ENCODE assay signal across 1 cellular context in the genomic region with DNA sequence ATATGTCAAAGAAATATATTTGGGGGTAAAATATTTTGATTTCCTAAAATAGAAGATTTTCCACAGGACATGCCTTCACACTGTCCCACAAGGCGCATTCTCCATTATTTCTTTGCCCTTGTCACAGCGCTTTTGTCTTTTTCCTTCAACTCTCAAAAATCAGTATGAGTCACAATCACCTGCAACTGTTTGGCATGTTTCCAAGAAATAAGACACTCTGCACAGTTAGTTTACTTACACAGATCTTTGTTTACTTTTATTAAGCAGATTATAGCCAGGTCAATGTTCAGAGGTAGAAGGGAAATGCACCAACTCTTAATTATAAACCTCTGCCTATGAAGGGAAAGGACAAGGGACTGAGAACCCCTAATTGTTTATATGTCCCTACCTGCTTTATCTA.
A peak's percentile ranks its signal among the peaks of the same experiment; 100 is the strongest.
TF ChIP-seq lines count a peak whose summit lies in the region.

No MANE protein-coding gene starts in this region.

TF ChIP-seq in HepG2, 621 proteins besides CTCF, POLR2A, EP300 and RAD21 (continued from another document and continues in another):
- TF ChIP-seq, protein P1, sequence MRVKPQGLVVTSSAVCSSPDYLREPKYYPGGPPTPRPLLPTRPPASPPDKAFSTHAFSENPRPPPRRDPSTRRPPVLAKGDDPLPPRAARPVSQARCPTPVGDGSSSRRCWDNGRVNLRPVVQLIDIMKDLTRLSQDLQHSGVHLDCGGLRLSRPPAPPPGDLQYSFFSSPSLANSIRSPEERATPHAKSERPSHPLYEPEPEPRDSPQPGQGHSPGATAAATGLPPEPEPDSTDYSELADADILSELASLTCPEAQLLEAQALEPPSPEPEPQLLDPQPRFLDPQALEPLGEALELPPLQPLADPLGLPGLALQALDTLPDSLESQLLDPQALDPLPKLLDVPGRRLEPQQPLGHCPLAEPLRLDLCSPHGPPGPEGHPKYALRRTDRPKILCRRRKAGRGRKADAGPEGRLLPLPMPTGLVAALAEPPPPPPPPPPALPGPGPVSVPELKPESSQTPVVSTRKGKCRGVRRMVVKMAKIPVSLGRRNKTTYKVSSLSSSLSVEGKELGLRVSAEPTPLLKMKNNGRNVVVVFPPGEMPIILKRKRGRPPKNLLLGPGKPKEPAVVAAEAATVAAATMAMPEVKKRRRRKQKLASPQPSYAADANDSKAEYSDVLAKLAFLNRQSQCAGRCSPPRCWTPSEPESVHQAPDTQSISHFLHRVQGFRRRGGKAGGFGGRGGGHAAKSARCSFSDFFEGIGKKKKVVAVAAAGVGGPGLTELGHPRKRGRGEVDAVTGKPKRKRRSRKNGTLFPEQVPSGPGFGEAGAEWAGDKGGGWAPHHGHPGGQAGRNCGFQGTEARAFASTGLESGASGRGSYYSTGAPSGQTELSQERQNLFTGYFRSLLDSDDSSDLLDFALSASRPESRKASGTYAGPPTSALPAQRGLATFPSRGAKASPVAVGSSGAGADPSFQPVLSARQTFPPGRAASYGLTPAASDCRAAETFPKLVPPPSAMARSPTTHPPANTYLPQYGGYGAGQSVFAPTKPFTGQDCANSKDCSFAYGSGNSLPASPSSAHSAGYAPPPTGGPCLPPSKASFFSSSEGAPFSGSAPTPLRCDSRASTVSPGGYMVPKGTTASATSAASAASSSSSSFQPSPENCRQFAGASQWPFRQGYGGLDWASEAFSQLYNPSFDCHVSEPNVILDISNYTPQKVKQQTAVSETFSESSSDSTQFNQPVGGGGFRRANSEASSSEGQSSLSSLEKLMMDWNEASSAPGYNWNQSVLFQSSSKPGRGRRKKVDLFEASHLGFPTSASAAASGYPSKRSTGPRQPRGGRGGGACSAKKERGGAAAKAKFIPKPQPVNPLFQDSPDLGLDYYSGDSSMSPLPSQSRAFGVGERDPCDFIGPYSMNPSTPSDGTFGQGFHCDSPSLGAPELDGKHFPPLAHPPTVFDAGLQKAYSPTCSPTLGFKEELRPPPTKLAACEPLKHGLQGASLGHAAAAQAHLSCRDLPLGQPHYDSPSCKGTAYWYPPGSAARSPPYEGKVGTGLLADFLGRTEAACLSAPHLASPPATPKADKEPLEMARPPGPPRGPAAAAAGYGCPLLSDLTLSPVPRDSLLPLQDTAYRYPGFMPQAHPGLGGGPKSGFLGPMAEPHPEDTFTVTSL (CRISPR knock-in tag; IDR thresholded peaks at IDR 0.05; ENCODE audit: borderline replicate concordance): peak; percentile 94; the same call in 1 of the 2 replicates
- no peak for TF ChIP-seq RBM22 (optimal IDR thresholded peaks at IDR 0.05; ENCODE audit: low read length)
- no peak for TF ChIP-seq ZNF235 (CRISPR knock-in tag; IDR thresholded peaks at IDR 0.05; ENCODE audit: borderline replicate concordance)
- no peak for TF ChIP-seq ZNF383 (CRISPR knock-in tag; IDR thresholded peaks at IDR 0.05; ENCODE audit: borderline replicate concordance)
- peak; percentile 24; the same call in 1 of the 2 replicates for TF ChIP-seq KDM5A (IDR thresholded peaks at IDR 0.05; ENCODE audit: borderline replicate concordance, low read length)
- TF ChIP-seq, protein P2, sequence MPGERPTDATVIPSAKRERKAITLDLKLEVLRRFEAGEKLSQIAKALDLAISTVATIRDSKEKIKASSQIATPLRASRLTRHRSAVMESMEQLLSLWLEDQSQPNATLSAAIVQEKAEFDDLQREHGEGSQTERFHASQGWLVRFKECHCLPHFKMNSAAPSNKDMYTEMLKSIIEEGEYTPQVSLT (CRISPR knock-in tag; IDR thresholded peaks at IDR 0.05; ENCODE audit: borderline replicate concordance, low read depth): no peak
- TF ChIP-seq FOXO1 (CRISPR knock-in tag; IDR thresholded peaks at IDR 0.05): peak; percentile 18; the same call in 1 of the 2 replicates
- TF ChIP-seq ZNF670 (CRISPR knock-in tag; IDR thresholded peaks at IDR 0.05; ENCODE audit: borderline replicate concordance): 0 out of 2 replicates have a peak, but pooled peaks have one; percentile 38
- TF ChIP-seq, protein P3, sequence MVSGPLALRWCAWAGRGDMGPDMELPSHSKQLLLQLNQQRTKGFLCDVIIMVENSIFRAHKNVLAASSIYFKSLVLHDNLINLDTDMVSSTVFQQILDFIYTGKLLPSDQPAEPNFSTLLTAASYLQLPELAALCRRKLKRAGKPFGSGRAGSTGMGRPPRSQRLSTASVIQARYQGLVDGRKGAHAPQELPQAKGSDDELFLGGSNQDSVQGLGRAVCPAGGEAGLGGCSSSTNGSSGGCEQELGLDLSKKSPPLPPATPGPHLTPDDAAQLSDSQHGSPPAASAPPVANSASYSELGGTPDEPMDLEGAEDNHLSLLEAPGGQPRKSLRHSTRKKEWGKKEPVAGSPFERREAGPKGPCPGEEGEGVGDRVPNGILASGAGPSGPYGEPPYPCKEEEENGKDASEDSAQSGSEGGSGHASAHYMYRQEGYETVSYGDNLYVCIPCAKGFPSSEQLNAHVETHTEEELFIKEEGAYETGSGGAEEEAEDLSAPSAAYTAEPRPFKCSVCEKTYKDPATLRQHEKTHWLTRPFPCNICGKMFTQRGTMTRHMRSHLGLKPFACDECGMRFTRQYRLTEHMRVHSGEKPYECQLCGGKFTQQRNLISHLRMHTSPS (CRISPR knock-in tag; IDR thresholded peaks at IDR 0.05; ENCODE audit: low read depth): no peak
- peak; percentile 96 for TF ChIP-seq NFIC (IDR thresholded peaks at IDR 0.05; ENCODE audit: low read length)
- TF ChIP-seq ARID2 (CRISPR knock-in tag; IDR thresholded peaks at IDR 0.05; ENCODE audit: borderline replicate concordance): no peak
- no peak for TF ChIP-seq ZC3H13 (CRISPR knock-in tag; IDR thresholded peaks at IDR 0.05)
- TF ChIP-seq SNRNP70 (IDR thresholded peaks at IDR 0.05; ENCODE audit: low read depth, low read length): no peak
- TF ChIP-seq ZNF557 (CRISPR knock-in tag; IDR thresholded peaks at IDR 0.05): no peak
- no peak for TF ChIP-seq GABPB1 (CRISPR knock-in tag; IDR thresholded peaks at IDR 0.05)
- TF ChIP-seq SMARCC2 (IDR thresholded peaks at IDR 0.05): no peak
- TF ChIP-seq, protein P4, sequence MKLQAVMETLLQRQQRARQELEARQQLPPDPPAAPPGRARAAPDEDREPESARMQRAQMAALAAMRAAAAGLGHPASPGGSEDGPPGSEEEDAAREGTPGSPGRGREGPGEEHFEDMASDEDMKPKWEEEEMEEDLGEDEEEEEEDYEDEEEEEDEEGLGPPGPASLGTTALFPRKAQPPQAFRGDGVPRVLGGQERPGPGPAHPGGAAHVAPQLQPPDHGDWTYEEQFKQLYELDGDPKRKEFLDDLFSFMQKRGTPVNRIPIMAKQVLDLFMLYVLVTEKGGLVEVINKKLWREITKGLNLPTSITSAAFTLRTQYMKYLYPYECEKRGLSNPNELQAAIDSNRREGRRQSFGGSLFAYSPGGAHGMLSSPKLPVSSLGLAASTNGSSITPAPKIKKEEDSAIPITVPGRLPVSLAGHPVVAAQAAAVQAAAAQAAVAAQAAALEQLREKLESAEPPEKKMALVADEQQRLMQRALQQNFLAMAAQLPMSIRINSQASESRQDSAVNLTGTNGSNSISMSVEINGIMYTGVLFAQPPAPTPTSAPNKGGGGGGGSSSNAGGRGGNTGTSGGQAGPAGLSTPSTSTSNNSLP (IDR thresholded peaks at IDR 0.05; ENCODE audit: low read depth, low read length): peak; percentile 95
- peak; percentile 81 for TF ChIP-seq MED1 (CRISPR knock-in tag; IDR thresholded peaks at IDR 0.05)
- no peak for TF ChIP-seq NR2C2 (CRISPR knock-in tag; IDR thresholded peaks at IDR 0.05; ENCODE audit: borderline replicate concordance)
- TF ChIP-seq THAP11 (CRISPR knock-in tag; IDR thresholded peaks at IDR 0.05): peak; percentile 42; the same call in 1 of the 2 replicates
- TF ChIP-seq ZNF230 (CRISPR knock-in tag; IDR thresholded peaks at IDR 0.05): no peak
- TF ChIP-seq, protein P5, sequence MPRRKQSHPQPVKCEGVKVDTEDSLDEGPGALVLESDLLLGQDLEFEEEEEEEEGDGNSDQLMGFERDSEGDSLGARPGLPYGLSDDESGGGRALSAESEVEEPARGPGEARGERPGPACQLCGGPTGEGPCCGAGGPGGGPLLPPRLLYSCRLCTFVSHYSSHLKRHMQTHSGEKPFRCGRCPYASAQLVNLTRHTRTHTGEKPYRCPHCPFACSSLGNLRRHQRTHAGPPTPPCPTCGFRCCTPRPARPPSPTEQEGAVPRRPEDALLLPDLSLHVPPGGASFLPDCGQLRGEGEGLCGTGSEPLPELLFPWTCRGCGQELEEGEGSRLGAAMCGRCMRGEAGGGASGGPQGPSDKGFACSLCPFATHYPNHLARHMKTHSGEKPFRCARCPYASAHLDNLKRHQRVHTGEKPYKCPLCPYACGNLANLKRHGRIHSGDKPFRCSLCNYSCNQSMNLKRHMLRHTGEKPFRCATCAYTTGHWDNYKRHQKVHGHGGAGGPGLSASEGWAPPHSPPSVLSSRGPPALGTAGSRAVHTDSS (CRISPR knock-in tag; conservative IDR thresholded peaks at IDR 0.05): no peak
- 0 out of 2 replicates have a peak, but pooled peaks have one; percentile 47 for TF ChIP-seq RORA (CRISPR knock-in tag; IDR thresholded peaks at IDR 0.05)
- no peak for TF ChIP-seq KDM1A (CRISPR knock-in tag; IDR thresholded peaks at IDR 0.05)
- no peak for TF ChIP-seq KAT7 (CRISPR knock-in tag; IDR thresholded peaks at IDR 0.05; ENCODE audit: borderline replicate concordance)
- TF ChIP-seq ZNF260 (CRISPR knock-in tag; IDR thresholded peaks at IDR 0.05; ENCODE audit: borderline replicate concordance, low read depth): no peak
- TF ChIP-seq FOXA1 (IDR thresholded peaks at IDR 0.05): peak; percentile 82
- TF ChIP-seq FOXA1 (CRISPR knock-in tag; IDR thresholded peaks at IDR 0.05): peak; percentile 81
- TF ChIP-seq ZNF83 (CRISPR knock-in tag; IDR thresholded peaks at IDR 0.05; ENCODE audit: borderline replicate concordance): no peak
- no peak for TF ChIP-seq PAX8 (CRISPR knock-in tag; IDR thresholded peaks at IDR 0.05; ENCODE audit: borderline replicate concordance)
- TF ChIP-seq KMT2A (CRISPR knock-in tag; IDR thresholded peaks at IDR 0.05): no peak
- TF ChIP-seq NPAS2 (CRISPR knock-in tag; IDR thresholded peaks at IDR 0.05; ENCODE audit: borderline replicate concordance): no peak
- TF ChIP-seq FOSL1 (CRISPR knock-in tag; IDR thresholded peaks at IDR 0.05; ENCODE audit: borderline replicate concordance): peak; percentile 85; the same call in 1 of the 2 replicates
- 0 out of 2 replicates have a peak, but pooled peaks have one; percentile 58 for TF ChIP-seq GFI1 (CRISPR knock-in tag; IDR thresholded peaks at IDR 0.05; ENCODE audit: borderline replicate concordance)
- TF ChIP-seq, protein P6, sequence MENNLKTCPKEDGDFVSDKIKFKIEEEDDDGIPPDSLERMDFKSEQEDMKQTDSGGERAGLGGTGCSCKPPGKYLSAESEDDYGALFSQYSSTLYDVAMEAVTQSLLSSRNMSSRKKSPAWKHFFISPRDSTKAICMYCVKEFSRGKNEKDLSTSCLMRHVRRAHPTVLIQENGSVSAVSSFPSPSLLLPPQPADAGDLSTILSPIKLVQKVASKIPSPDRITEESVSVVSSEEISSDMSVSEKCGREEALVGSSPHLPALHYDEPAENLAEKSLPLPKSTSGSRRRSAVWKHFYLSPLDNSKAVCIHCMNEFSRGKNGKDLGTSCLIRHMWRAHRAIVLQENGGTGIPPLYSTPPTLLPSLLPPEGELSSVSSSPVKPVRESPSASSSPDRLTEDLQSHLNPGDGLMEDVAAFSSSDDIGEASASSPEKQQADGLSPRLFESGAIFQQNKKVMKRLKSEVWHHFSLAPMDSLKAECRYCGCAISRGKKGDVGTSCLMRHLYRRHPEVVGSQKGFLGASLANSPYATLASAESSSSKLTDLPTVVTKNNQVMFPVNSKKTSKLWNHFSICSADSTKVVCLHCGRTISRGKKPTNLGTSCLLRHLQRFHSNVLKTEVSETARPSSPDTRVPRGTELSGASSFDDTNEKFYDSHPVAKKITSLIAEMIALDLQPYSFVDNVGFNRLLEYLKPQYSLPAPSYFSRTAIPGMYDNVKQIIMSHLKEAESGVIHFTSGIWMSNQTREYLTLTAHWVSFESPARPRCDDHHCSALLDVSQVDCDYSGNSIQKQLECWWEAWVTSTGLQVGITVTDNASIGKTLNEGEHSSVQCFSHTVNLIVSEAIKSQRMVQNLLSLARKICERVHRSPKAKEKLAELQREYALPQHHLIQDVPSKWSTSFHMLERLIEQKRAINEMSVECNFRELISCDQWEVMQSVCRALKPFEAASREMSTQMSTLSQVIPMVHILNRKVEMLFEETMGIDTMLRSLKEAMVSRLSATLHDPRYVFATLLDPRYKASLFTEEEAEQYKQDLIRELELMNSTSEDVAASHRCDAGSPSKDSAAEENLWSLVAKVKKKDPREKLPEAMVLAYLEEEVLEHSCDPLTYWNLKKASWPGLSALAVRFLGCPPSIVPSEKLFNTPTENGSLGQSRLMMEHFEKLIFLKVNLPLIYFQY (CRISPR knock-in tag; IDR thresholded peaks at IDR 0.05; ENCODE audit: borderline replicate concordance): no peak
- no peak for TF ChIP-seq ZNF484 (CRISPR knock-in tag; IDR thresholded peaks at IDR 0.05; ENCODE audit: borderline replicate concordance, low read depth)
- TF ChIP-seq, protein P7, sequence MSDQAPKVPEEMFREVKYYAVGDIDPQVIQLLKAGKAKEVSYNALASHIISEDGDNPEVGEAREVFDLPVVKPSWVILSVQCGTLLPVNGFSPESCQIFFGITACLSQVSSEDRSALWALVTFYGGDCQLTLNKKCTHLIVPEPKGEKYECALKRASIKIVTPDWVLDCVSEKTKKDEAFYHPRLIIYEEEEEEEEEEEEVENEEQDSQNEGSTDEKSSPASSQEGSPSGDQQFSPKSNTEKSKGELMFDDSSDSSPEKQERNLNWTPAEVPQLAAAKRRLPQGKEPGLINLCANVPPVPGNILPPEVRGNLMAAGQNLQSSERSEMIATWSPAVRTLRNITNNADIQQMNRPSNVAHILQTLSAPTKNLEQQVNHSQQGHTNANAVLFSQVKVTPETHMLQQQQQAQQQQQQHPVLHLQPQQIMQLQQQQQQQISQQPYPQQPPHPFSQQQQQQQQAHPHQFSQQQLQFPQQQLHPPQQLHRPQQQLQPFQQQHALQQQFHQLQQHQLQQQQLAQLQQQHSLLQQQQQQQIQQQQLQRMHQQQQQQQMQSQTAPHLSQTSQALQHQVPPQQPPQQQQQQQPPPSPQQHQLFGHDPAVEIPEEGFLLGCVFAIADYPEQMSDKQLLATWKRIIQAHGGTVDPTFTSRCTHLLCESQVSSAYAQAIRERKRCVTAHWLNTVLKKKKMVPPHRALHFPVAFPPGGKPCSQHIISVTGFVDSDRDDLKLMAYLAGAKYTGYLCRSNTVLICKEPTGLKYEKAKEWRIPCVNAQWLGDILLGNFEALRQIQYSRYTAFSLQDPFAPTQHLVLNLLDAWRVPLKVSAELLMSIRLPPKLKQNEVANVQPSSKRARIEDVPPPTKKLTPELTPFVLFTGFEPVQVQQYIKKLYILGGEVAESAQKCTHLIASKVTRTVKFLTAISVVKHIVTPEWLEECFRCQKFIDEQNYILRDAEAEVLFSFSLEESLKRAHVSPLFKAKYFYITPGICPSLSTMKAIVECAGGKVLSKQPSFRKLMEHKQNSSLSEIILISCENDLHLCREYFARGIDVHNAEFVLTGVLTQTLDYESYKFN (CRISPR knock-in tag; conservative IDR thresholded peaks at IDR 0.05): peak; percentile 90
- no peak for TF ChIP-seq ZNF773 (CRISPR knock-in tag; IDR thresholded peaks at IDR 0.05; ENCODE audit: borderline replicate concordance)
- TF ChIP-seq TCF7 (IDR thresholded peaks at IDR 0.05; ENCODE audit: low read depth): peak; percentile 56
- peak; percentile 39; the same call in 1 of the 2 replicates for TF ChIP-seq SALL1 (CRISPR knock-in tag; IDR thresholded peaks at IDR 0.05)
